Comparison of ENCODE assay signal across 28 cellular contexts in the genomic region with DNA sequence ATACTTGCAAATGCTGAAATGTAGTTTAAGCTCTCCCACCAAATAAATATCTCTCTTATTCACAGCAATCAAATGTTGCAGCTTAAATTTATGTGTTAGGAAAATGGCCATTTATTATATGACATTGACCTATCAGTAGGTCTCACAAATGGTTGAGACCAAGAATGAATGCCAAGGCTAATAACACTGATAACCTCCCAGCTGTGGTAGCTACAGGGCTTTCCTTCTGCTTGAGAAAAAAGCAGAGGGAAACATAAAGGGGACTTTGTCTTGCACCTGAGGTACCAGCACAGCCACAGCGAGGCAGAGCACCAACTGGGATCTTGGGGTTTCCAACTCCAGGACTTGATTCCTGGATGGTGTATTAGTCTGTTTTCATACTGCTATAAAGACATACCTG.
"Had no signal": no experiment of that assay in that cellular context is flagged by ENCODE, and none has a peak within 500 bp of the region (broad histone marks: within the 10 kb centered on the region; RNA-seq: fewer than 3 reads in every experiment).

No MANE protein-coding gene starts in this region.

- H3K4me3 ChIP-seq: colonic mucosa, coronary artery, dorsolateral prefrontal cortex, esophagus muscularis mucosa, esophagus squamous epithelium, gastrocnemius medialis, gastroesophageal sphincter, heart left ventricle, heart right ventricle had no signal

- FAIRE-seq: colon, endometrium, endothelial cell of umbilical vein, frontal cortex had no signal

- H3K9me3 ChIP-seq: colonic mucosa, esophagus squamous epithelium, gastrocnemius medialis, gastroesophageal sphincter had no signal

- H3K27me3 ChIP-seq: colonic mucosa, dorsolateral prefrontal cortex, esophagus squamous epithelium, foreskin keratinocyte, gastrocnemius medialis, gastroesophageal sphincter, heart left ventricle, heart right ventricle had no signal

- H3K4me1 ChIP-seq: colonic mucosa, esophagus muscularis mucosa, esophagus squamous epithelium, foreskin keratinocyte, gastrocnemius medialis, gastroesophageal sphincter, heart left ventricle, heart right ventricle had no signal

- H3K27ac ChIP-seq: colonic mucosa, coronary artery, dorsolateral prefrontal cortex, epithelial cell of prostate, esophagus muscularis mucosa, esophagus squamous epithelium, foreskin keratinocyte, gastrocnemius medialis, gastroesophageal sphincter, heart left ventricle, heart right ventricle had no signal

- ATAC-seq: effector memory CD8-positive, alpha-beta T cell; esophagus mucosa; foreskin keratinocyte; gastrocnemius medialis; gastroesophageal sphincter; heart left ventricle; heart right ventricle had no signal

- DNase-seq: colonic mucosa; cortex of kidney; dermis blood vessel endothelial cell; dorsolateral prefrontal cortex; effector CD4-positive, alpha-beta T cell; effector CD8-positive, alpha-beta T cell; effector memory CD4-positive, alpha-beta T cell; effector memory CD8-positive, alpha-beta T cell; endodermal cell; erythroblast; esophagus squamous epithelium; foreskin fibroblast; foreskin keratinocyte; foreskin melanocyte; gastrocnemius medialis; glutamatergic neuron; head of caudate nucleus; heart left ventricle; heart right ventricle had no signal

- H3K36me3 ChIP-seq: colonic mucosa, esophagus muscularis mucosa, esophagus squamous epithelium, gastrocnemius medialis, gastroesophageal sphincter, heart left ventricle, heart right ventricle had no signal
